Comparison of ENCODE assay signal across 1 cellular context in genomic region chr5:845031-845675, GRCh38. TPM values are rescaled to one million over a fixed set of nuclear protein-coding genes. Genes with fewer than 3 reads are reported as not detected.
"Had no signal": no experiment of that assay in that cellular context is flagged by ENCODE, and none has a peak within 500 bp of the region (broad histone marks: within the 10 kb centered on the region; RNA-seq: fewer than 3 reads in every experiment).

No MANE protein-coding gene starts in this region.

RNA-seq across cellular contexts. Expression of gene ZDHHC11, which starts 5.6 kb away (rescaled TPM):
- total RNA-seq: ascending aorta had no signal

RNA-seq across cellular contexts. Expression of gene TRIP13, which starts 47.5 kb away (rescaled TPM):
- total RNA-seq: ascending aorta had no signal
